In genomic region chr17:80414508-80414802, GRCh38 we compare ENCODE assay signal across 7 cellular contexts. TPM values are rescaled to one million over a fixed set of nuclear protein-coding genes. Genes with fewer than 3 reads are reported as not detected.
A peak's percentile ranks its signal among the peaks of the same experiment; 100 is the strongest.
DNase-seq lines count a peak whose midpoint lies in the region; ATAC-seq and TF ChIP-seq lines count a peak whose summit lies in the region.

No MANE protein-coding gene starts in this region.

- H3K4me1 Mint-ChIP-seq in dendritic cell treated with granulocyte-macrophage colony-stimulating factor and Interleukin-4, amounts not matched to agents 40 ng/mL and 50 ng/mL, for 4 days (ENCODE audit: low read depth) = peaks cover 38% of the 10 kb centered on the region
- peaks cover 12 to 40% (median 32%) of the 10 kb centered on the region in 7 donors for H3K4me1 Mint-ChIP-seq in naive thymus-derived CD4-positive, alpha-beta T cell

- H3K27ac ChIP-seq in naive thymus-derived CD4-positive, alpha-beta T cell (ENCODE audit: low read depth, low read length) = peak overlapping the region; percentile 83

- no peak for TF ChIP-seq CTCF in GM10248 (IDR thresholded peaks at IDR 0.05; ENCODE audit: control extremely low read depth, extremely low read depth, low read depth, missing control alignments)

- no peaks in the 10 kb centered on the region for H3K9me3 ChIP-seq in MG63
- no peaks in the 10 kb centered on the region for H3K9me3 ChIP-seq in naive thymus-derived CD4-positive, alpha-beta T cell (ENCODE audit: control insufficient read depth in 2 of 3, low read length in 3 of 3)

- ATAC-seq in GM21529 (IDR thresholded peaks at IDR 0.05; ENCODE audit: unreplicated experiment) = peak; percentile 4
- no peak for ATAC-seq in naive thymus-derived CD4-positive, alpha-beta T cell
- no peak for ATAC-seq in HG02763 (IDR thresholded peaks at IDR 0.05; ENCODE audit: unreplicated experiment)

- H3K27me3 Mint-ChIP-seq in dendritic cell treated with granulocyte-macrophage colony-stimulating factor and Interleukin-4, amounts not matched to agents 40 ng/mL and 50 ng/mL, for 4 days = peaks cover 27% of the 10 kb centered on the region
- peaks cover 5 to 32% (median 15%) of the 10 kb centered on the region in 5 donors for H3K27me3 Mint-ChIP-seq in naive thymus-derived CD4-positive, alpha-beta T cell

- H3K36me3 ChIP-seq in MG63 = peaks cover 19% of the 10 kb centered on the region
- H3K36me3 ChIP-seq in naive thymus-derived CD4-positive, alpha-beta T cell (ENCODE audit: control insufficient read depth in 2 of 3, insufficient read depth in 3 of 3, low read length in 3 of 3) = peaks cover 0 to 15% (median 0%) of the 10 kb centered on the region in 3 experiments

- POLR2A ChIA-PET in naive thymus-derived CD4-positive, alpha-beta T cell (lab: Charles Lee) = interaction anchor here (1.3 to 1.4 kb wide), 2 partner anchors 40 to 590 kb away, joined by 3 to 8 read pairs; no protein-coding TSS in a partner anchor
- POLR2A ChIA-PET in GM10248 (lab: Yijun Ruan, JAX) = no interaction called here

- H3K4me3 Mint-ChIP-seq in dendritic cell treated with granulocyte-macrophage colony-stimulating factor and Interleukin-4, amounts not matched to agents 40 ng/mL and 50 ng/mL, for 4 days = peak overlapping the region; percentile 89
- peak overlapping the region; percentile 78 to 92 (median 88) for H3K4me3 Mint-ChIP-seq in naive thymus-derived CD4-positive, alpha-beta T cell

- peak overlapping the region; percentile 100 for H3K4me3 ChIP-seq in MG63
- H3K4me3 ChIP-seq in naive thymus-derived CD4-positive, alpha-beta T cell (ENCODE audit: low read length) = peak overlapping the region; percentile 74

- H3K27ac Mint-ChIP-seq in dendritic cell treated with granulocyte-macrophage colony-stimulating factor and Interleukin-4, amounts not matched to agents 40 ng/mL and 50 ng/mL, for 4 days = peak overlapping the region; percentile 96
- peak overlapping the region; percentile 5 to 94 (median 77) for H3K27ac Mint-ChIP-seq in naive thymus-derived CD4-positive, alpha-beta T cell

- CTCF ChIA-PET in naive thymus-derived CD4-positive, alpha-beta T cell (lab: Charles Lee) = no interaction called here
- CTCF ChIA-PET in GM10248 (lab: Yijun Ruan, JAX) = interaction anchor here (1.4 to 1.9 kb wide), 2 partner anchors 10 to 161 kb away, joined by 3 to 5 read pairs; no protein-coding TSS in a partner anchor

- intact Hi-C loops in dendritic cell treated with granulocyte-macrophage colony-stimulating factor and Interleukin-4, amounts not matched to agents 40 ng/mL and 50 ng/mL, for 4 days (cut with micrococcal nuclease) = loop anchor here (2.0 kb wide), 1 partner anchor 40 kb away; no protein-coding TSS in a partner anchor
- intact Hi-C loops in naive thymus-derived CD4-positive, alpha-beta T cell (cut with micrococcal nuclease) = no loop called here

- no peaks in the 10 kb centered on the region for H3K9me3 Mint-ChIP-seq in dendritic cell treated with granulocyte-macrophage colony-stimulating factor and Interleukin-4, amounts not matched to agents 40 ng/mL and 50 ng/mL, for 4 days
- H3K9me3 Mint-ChIP-seq in naive thymus-derived CD4-positive, alpha-beta T cell = peaks cover 0 to 4% (median 0%) of the 10 kb centered on the region in 11 donors

- peaks cover 42% of the 10 kb centered on the region for H3K36me3 Mint-ChIP-seq in dendritic cell treated with granulocyte-macrophage colony-stimulating factor and Interleukin-4, amounts not matched to agents 40 ng/mL and 50 ng/mL, for 4 days (ENCODE audit: low read depth)
- H3K36me3 Mint-ChIP-seq in naive thymus-derived CD4-positive, alpha-beta T cell = peaks cover 0 to 10% (median 6%) of the 10 kb centered on the region in 5 donors

- DNase-seq in MG63 (no peak), GM10248 (ENCODE audit: extremely low spot score) (no peak), HuH-7.5 (ENCODE audit: low spot score) (no peak)
- peak in 3 of 9 donors; percentile 12 to 33 (median 17) for DNase-seq in naive thymus-derived CD4-positive, alpha-beta T cell

- no peaks in the 10 kb centered on the region; the same call in 1 of the 2 replicates for H3K27me3 ChIP-seq in MG63
- peaks cover 0 to 4% of the 10 kb centered on the region in 2 donors for H3K27me3 ChIP-seq in naive thymus-derived CD4-positive, alpha-beta T cell (ENCODE audit: control insufficient read depth in 2 of 2, insufficient read depth in 2 of 2, low read length in 2 of 2)

- peaks cover 4 to 16% of the 10 kb centered on the region in 2 donors for H3K4me1 ChIP-seq in naive thymus-derived CD4-positive, alpha-beta T cell (ENCODE audit: control insufficient read depth in 2 of 2, insufficient read depth in 2 of 2, low read length in 2 of 2)

RNA-seq across cellular contexts. Expression of gene ENDOV, which starts 0.5 kb away (rescaled TPM):
- total RNA-seq in MG63 (2014; rRNA removed; shearing (Covaris generic); ENCODE audit: low replicate concordance) = 20.4 and 39.7 TPM in 2 replicates
- 10 to 100 TPM; 20.3 to 26.5 (median 21.7) TPM for total RNA-seq in naive thymus-derived CD4-positive, alpha-beta T cell
- polyA plus RNA-seq in naive thymus-derived CD4-positive, alpha-beta T cell = 1 to 10 TPM; 7.5 to 8.7 TPM
